17 cellular contexts compared by ENCODE assay signal in genomic region chr21:22728091-22728490, GRCh38.
"Had no signal": no experiment of that assay in that cellular context is flagged by ENCODE, and none has a peak within 500 bp of the region (broad histone marks: within the 10 kb centered on the region; RNA-seq: fewer than 3 reads in every experiment).

No MANE protein-coding gene starts in this region.

- H3K4me3 ChIP-seq: adrenal gland, cardiac muscle cell, dorsolateral prefrontal cortex, gastroesophageal sphincter, lower lobe of right lung, psoas muscle, thoracic aorta had no signal

- DNase-seq: activated CD4-positive, alpha-beta memory T cell treated with anti-CD3 and anti-CD28 coated beads, Interleukin-2, amount 10 ng/mL, durations not matched to agents 7 days and 5 days; activated CD4-positive, alpha-beta T cell treated with anti-CD3 and anti-CD28 coated beads for 36 hours; activated effector memory CD4-positive, alpha-beta T cell treated with anti-CD3 and anti-CD28 coated beads, Interleukin-2, amount 50 U/mL, for 16 hours; activated T-cell treated with anti-CD3 and anti-CD28 coated beads, Interleukin-2, amount 50 U/mL, for 4 hours; adrenal gland; dorsolateral prefrontal cortex; left colon; lower lobe of right lung; midbrain; psoas muscle; stimulated activated naive CD8-positive, alpha-beta T cell treated with anti-CD3 and anti-CD28 coated beads, Interleukin-15, amount 100 ng/mL, for 72 hours; WERI-Rb-1 had no signal

- H3K4me1 ChIP-seq: adrenal gland, gastroesophageal sphincter, lower lobe of right lung, psoas muscle had no signal

- H3K27me3 ChIP-seq: adrenal gland, cardiac muscle cell, dorsolateral prefrontal cortex, gastroesophageal sphincter had no signal

- H3K27ac Mint-ChIP-seq: activated CD4-positive, alpha-beta memory T cell treated with anti-CD3 and anti-CD28 coated beads, Interleukin-2, amount 10 ng/mL, durations not matched to agents 7 days and 5 days; activated CD4-positive, alpha-beta T cell treated with anti-CD3 and anti-CD28 coated beads for 36 hours; activated naive CD4-positive, alpha-beta T cell treated with anti-CD3 and anti-CD28 coated beads, Interleukin-2, amount 50 U/mL, for 24 hours; stimulated activated naive CD8-positive, alpha-beta T cell treated with anti-CD3 and anti-CD28 coated beads, Interleukin-15, amount 100 ng/mL, for 72 hours had no signal

- H3K4me3 Mint-ChIP-seq: activated CD4-positive, alpha-beta memory T cell treated with anti-CD3 and anti-CD28 coated beads, Interleukin-2, amount 10 ng/mL, durations not matched to agents 7 days and 5 days; activated CD4-positive, alpha-beta T cell treated with anti-CD3 and anti-CD28 coated beads for 36 hours; activated naive CD4-positive, alpha-beta T cell treated with anti-CD3 and anti-CD28 coated beads, Interleukin-2, amount 50 U/mL, for 24 hours; activated T-cell treated with anti-CD3 and anti-CD28 coated beads, Interleukin-2, amount 50 U/mL, for 4 hours; neural crest cell; stimulated activated naive CD8-positive, alpha-beta T cell treated with anti-CD3 and anti-CD28 coated beads, Interleukin-15, amount 100 ng/mL, for 72 hours had no signal

- H3K36me3 Mint-ChIP-seq: activated naive CD4-positive, alpha-beta T cell treated with anti-CD3 and anti-CD28 coated beads, Interleukin-2, amount 50 U/mL, for 24 hours had no signal

- H3K36me3 ChIP-seq: adrenal gland, cardiac muscle cell, gastroesophageal sphincter, lower lobe of right lung, thoracic aorta, WERI-Rb-1 had no signal

- H3K27ac ChIP-seq: adrenal gland, cardiac muscle cell, dorsolateral prefrontal cortex, gastroesophageal sphincter, lower lobe of right lung, psoas muscle, thoracic aorta, WERI-Rb-1 had no signal

- H3K27me3 Mint-ChIP-seq: activated CD4-positive, alpha-beta memory T cell treated with anti-CD3 and anti-CD28 coated beads, Interleukin-2, amount 10 ng/mL, durations not matched to agents 7 days and 5 days; activated CD4-positive, alpha-beta T cell treated with anti-CD3 and anti-CD28 coated beads for 36 hours; activated naive CD4-positive, alpha-beta T cell treated with anti-CD3 and anti-CD28 coated beads, Interleukin-2, amount 50 U/mL, for 24 hours; stimulated activated naive CD8-positive, alpha-beta T cell treated with anti-CD3 and anti-CD28 coated beads, Interleukin-15, amount 100 ng/mL, for 72 hours had no signal

- H3K4me1 Mint-ChIP-seq: activated CD4-positive, alpha-beta memory T cell treated with anti-CD3 and anti-CD28 coated beads, Interleukin-2, amount 10 ng/mL, durations not matched to agents 7 days and 5 days; activated CD4-positive, alpha-beta T cell treated with anti-CD3 and anti-CD28 coated beads for 36 hours; activated naive CD4-positive, alpha-beta T cell treated with anti-CD3 and anti-CD28 coated beads, Interleukin-2, amount 50 U/mL, for 24 hours; neural crest cell; stimulated activated naive CD8-positive, alpha-beta T cell treated with anti-CD3 and anti-CD28 coated beads, Interleukin-15, amount 100 ng/mL, for 72 hours had no signal

- H3K9me3 ChIP-seq: adrenal gland, lower lobe of right lung, psoas muscle, thoracic aorta had no signal
